In genomic region chr12:103735291-103735690, GRCh38 we compare ENCODE assay signal across 27 cellular contexts.
"Had no signal": no experiment of that assay in that cellular context is flagged by ENCODE, and none has a peak within 500 bp of the region (broad histone marks: within the 10 kb centered on the region; RNA-seq: fewer than 3 reads in every experiment).

No MANE protein-coding gene starts in this region.

- H3K9me3 ChIP-seq: suprapubic skin, testis, thyroid gland, tibial artery, transverse colon, uterus, vagina had no signal

- ATAC-seq: stimulated activated effector memory CD8-positive, alpha-beta T cell treated with anti-CD3 and anti-CD28 coated beads, Interleukin-12 subunit alpha, Interleukin-12 subunit beta, amount 100 ng/mL, for 72 hours; stimulated activated memory B cell treated with anti-CD40 and anti-IgM and Interleukin-4, amounts not matched to agents 10 μg/mL and 1 μg/mL and 100 μg/mL, for 72 hours; stimulated activated naive B cell treated with anti-CD40 and anti-IgM and Interleukin-4, amounts not matched to agents 10 μg/mL and 1 μg/mL and 100 μg/mL, for 72 hours; stimulated activated naive CD8-positive, alpha-beta T cell treated with anti-CD3 and anti-CD28 coated beads, Interleukin-15, amount 100 ng/mL, for 72 hours; stimulated activated naive CD8-positive, alpha-beta T cell treated with anti-CD3 and anti-CD28 coated beads, Interleukin-15, Interleukin-2, amounts not matched to agents 100 U/mL and 50 U/mL, for 24 hours; upper lobe of right lung had no signal

- FAIRE-seq: urothelium cell line had no signal

- H3K27ac ChIP-seq: stomach, suprapubic skin, testis, thoracic aorta, thyroid gland, tibial artery, tibial nerve, transverse colon, upper lobe of left lung, upper lobe of right lung, uterus, vagina had no signal

- H3K4me1 ChIP-seq: stomach, suprapubic skin, testis, thyroid gland, tibial artery, tibial nerve, transverse colon, upper lobe of left lung, upper lobe of right lung, uterus, vagina had no signal

- H3K4me3 ChIP-seq: stomach, suprapubic skin, testis, thoracic aorta, thyroid gland, tibial artery, tibial nerve, transverse colon, upper lobe of left lung, upper lobe of right lung, uterus, vagina had no signal

- DNase-seq: stimulated activated CD4-positive, alpha-beta T cell treated with anti-CD3 and anti-CD28 coated beads, Interleukin-2, amount 100 ng/mL, for 48 hours; stimulated activated CD4-positive, alpha-beta T cell treated with anti-CD3 and anti-CD28 coated beads, Interleukin-4, amount 100 ng/mL, for 1 hour; stimulated activated CD4-positive, alpha-beta T cell treated with anti-CD3 and anti-CD28 coated beads, Interleukin-4, amount 100 ng/mL, for 24 hours; stimulated activated CD4-positive, alpha-beta T cell treated with anti-CD3 and anti-CD28 coated beads, Interleukin-4, amount 100 ng/mL, for 4 hours; stimulated activated CD8-positive, alpha-beta memory T cell treated with anti-CD3 and anti-CD28 coated beads, Interleukin-4, amount 100 ng/mL, for 48 hours; stimulated activated naive B cell treated with anti-CD40 and anti-IgM and Interleukin-4, amounts not matched to agents 10 μg/mL and 1 μg/mL and 100 μg/mL, for 72 hours; stimulated activated naive CD4-positive, alpha-beta T cell; stimulated activated naive CD4-positive, alpha-beta T cell treated with Interleukin-2 at 50 U/mL for 16 hours; stimulated activated naive CD8-positive, alpha-beta T cell treated with anti-CD3 and anti-CD28 coated beads, Interleukin-15, amount 100 ng/mL, for 72 hours; stimulated activated naive CD8-positive, alpha-beta T cell treated with anti-CD3 and anti-CD28 coated beads, Interleukin-15, Interleukin-2, amounts not matched to agents 100 U/mL and 50 U/mL, for 24 hours; stomach; substantia nigra; testis; thyroid gland; tibial artery; transverse colon; trophoblast cell; upper lobe of left lung; upper lobe of right lung; uterus had no signal

- H3K36me3 ChIP-seq: stomach, suprapubic skin, thoracic aorta, thyroid gland, tibial artery, tibial nerve, transverse colon, upper lobe of left lung, upper lobe of right lung, uterus, vagina had no signal

- H3K27me3 ChIP-seq: stomach, suprapubic skin, testis, thyroid gland, tibial artery, tibial nerve, transverse colon, upper lobe of left lung, upper lobe of right lung, uterus, vagina had no signal
